ENCODE assay signal across 1 cellular context in genomic region chr15:69558138-69558409, GRCh38.
TF ChIP-seq lines count a peak whose summit lies in the region.

No MANE protein-coding gene starts in this region.

TF ChIP-seq in HepG2, 621 proteins besides CTCF, POLR2A, EP300 and RAD21 (continued from another document):
- TF ChIP-seq THAP9 (CRISPR knock-in tag; IDR thresholded peaks at IDR 0.05; ENCODE audit: borderline replicate concordance) = no peak
- TF ChIP-seq SMAD9 (CRISPR knock-in tag; IDR thresholded peaks at IDR 0.05) = no peak
- TF ChIP-seq ZNF652 (CRISPR knock-in tag; IDR thresholded peaks at IDR 0.05; ENCODE audit: borderline replicate concordance, low read depth) = no peak
- TF ChIP-seq KDM6A (CRISPR knock-in tag; IDR thresholded peaks at IDR 0.05; ENCODE audit: low read depth) = no peak
- TF ChIP-seq DNMT1 (CRISPR knock-in tag; IDR thresholded peaks at IDR 0.05) = no peak
- no peak for TF ChIP-seq HOXA9 (CRISPR knock-in tag; IDR thresholded peaks at IDR 0.05; ENCODE audit: borderline replicate concordance)
- TF ChIP-seq ZNF772 (CRISPR knock-in tag; IDR thresholded peaks at IDR 0.05) = no peak
- no peak for TF ChIP-seq CHD2 (IDR thresholded peaks at IDR 0.05; ENCODE audit: low read depth, low read length)
- TF ChIP-seq THRA (CRISPR knock-in tag; IDR thresholded peaks at IDR 0.05; ENCODE audit: borderline replicate concordance) = no peak
- no peak for TF ChIP-seq DPF2 (CRISPR knock-in tag; IDR thresholded peaks at IDR 0.05; ENCODE audit: borderline replicate concordance, low read depth)
- no peak for TF ChIP-seq RERE (CRISPR knock-in tag; IDR thresholded peaks at IDR 0.05; ENCODE audit: low read depth)
